8 cellular contexts compared by ENCODE assay signal in genomic region chr9:128203024-128203841, GRCh38. TPM values are rescaled to one million over a fixed set of nuclear protein-coding genes. Genes with fewer than 3 reads are reported as not detected.
DNase-seq lines count a peak whose midpoint lies in the region; ATAC-seq, FAIRE-seq and TF ChIP-seq lines count a peak whose summit lies in the region.

Gene DNM1, plus strand, starts transcription at chr9:128203379. Its CDS starts 92 bp downstream, at chr9:128203471.

- FAIRE-seq in GM12891 (lab: Jason Lieb, UNC): peak; percentile 88

- H3K27ac ChIP-seq in coronary artery: peak within 1 kb of the TSS in 1 of 2 donors; percentile 65

- DNase-seq in GM12891 (ENCODE audit: insufficient read length, low spot score): peak; percentile 99
- peak; percentile 84 for DNase-seq in NCI-H2171 (lab: John Stamatoyannopoulos, UW)
- DNase-seq in activated CD4-positive, alpha-beta T cell treated with anti-CD3 and anti-CD28 coated beads for 4 hours: peak; percentile 60 to 64
- peak; percentile 75 for DNase-seq in coronary artery (ENCODE audit: low spot score)
- no peak for DNase-seq in left lobe of liver (ENCODE audit: low spot score)
- peak; percentile 56 for DNase-seq in stimulated activated CD4-positive, alpha-beta T cell treated with anti-CD3 and anti-CD28 coated beads, Interleukin-1b, Interleukin-23, amount 100 ng/mL, for 48 hours
- DNase-seq in OCI-M2 (lab: John Stamatoyannopoulos, UW; ENCODE audit: unreplicated experiment): no peak

- TF ChIP-seq POLR2A in GM12891 (IDR thresholded peaks at IDR 0.05; ENCODE audit: low read depth, low read length): no peak

- H3K4me3 ChIP-seq in coronary artery: peak within 1 kb of the TSS; percentile 72

- peak; percentile 62 for ATAC-seq in HG02852 (IDR thresholded peaks at IDR 0.05; ENCODE audit: unreplicated experiment)
- peak; percentile 96 for ATAC-seq in left lobe of liver

- peak; percentile 96 for TF ChIP-seq CTCF in coronary artery (IDR thresholded peaks at IDR 0.05)

TF ChIP-seq in GM12891, 5 proteins besides CTCF, POLR2A, EP300 and RAD21:
- TF ChIP-seq POLR2AphosphoS5 (IDR thresholded peaks at IDR 0.05; ENCODE audit: low read depth, low read length) (no peak), PAX5 (IDR thresholded peaks at IDR 0.05; ENCODE audit: insufficient read depth, low read length, severe bottlenecking) (no peak), SPI1 (IDR thresholded peaks at IDR 0.05; ENCODE audit: low read depth, low read length) (no peak), POU2F2 (IDR thresholded peaks at IDR 0.05; ENCODE audit: low read depth, low read length) (no peak)

RNA-seq across cellular contexts. Expression of gene DNM1, which starts in this region (rescaled TPM):
- 0.31 TPM for polyA plus RNA-seq in GM12891 (2012; ENCODE audit: low read depth, missing spikeins)
- total RNA-seq in left lobe of liver: 3.7 TPM

Comparison
In these comparisons a context has a peak if more than half of its experiments do, and no peak if none do; other contexts are left out.
1. DNase-seq: peak in GM12891 (single experiment), NCI-H2171 (single experiment), activated CD4-positive, alpha-beta T cell treated with anti-CD3 and anti-CD28 coated beads for 4 hours (2 of 2), coronary artery (single experiment) and stimulated activated CD4-positive, alpha-beta T cell treated with anti-CD3 and anti-CD28 coated beads, Interleukin-1b, Interleukin-23, amount 100 ng/mL, for 48 hours (single experiment); none in left lobe of liver (single experiment) and OCI-M2 (single experiment).